In genomic region chr13:42333613-42334328, GRCh38 we compare ENCODE assay signal across 7 cellular contexts.
DNase-seq lines count a peak whose midpoint lies in the region; ATAC-seq lines count a peak whose summit lies in the region.

No MANE protein-coding gene starts in this region.

- ATAC-seq in GM19463 (IDR thresholded peaks at IDR 0.05; ENCODE audit: unreplicated experiment) (peak; percentile 68), left lobe of liver (peak; percentile 82)
- peak; percentile 69 for ATAC-seq in activated naive CD8-positive, alpha-beta T cell treated with anti-CD3 and anti-CD28 coated beads, Interleukin-2, amount 10 ng/mL, durations not matched to agents 7 days and 5 days (ENCODE audit: low read depth)

- peaks cover 6% of the 10 kb centered on the region for H3K9me3 Mint-ChIP-seq in activated naive CD8-positive, alpha-beta T cell treated with anti-CD3 and anti-CD28 coated beads, Interleukin-2, amount 10 ng/mL, durations not matched to agents 7 days and 5 days
- H3K9me3 Mint-ChIP-seq in activated naive CD4-positive, alpha-beta T cell treated with anti-CD3 and anti-CD28 coated beads for 36 hours: no peaks in the 10 kb centered on the region

- H3K27ac Mint-ChIP-seq in activated naive CD8-positive, alpha-beta T cell treated with anti-CD3 and anti-CD28 coated beads, Interleukin-2, amount 10 ng/mL, durations not matched to agents 7 days and 5 days: peak overlapping the region; percentile 20
- no peak overlapping the region for H3K27ac Mint-ChIP-seq in activated naive CD4-positive, alpha-beta T cell treated with anti-CD3 and anti-CD28 coated beads for 36 hours

- POLR2A ChIA-PET in activated naive CD8-positive, alpha-beta T cell treated with anti-CD3 and anti-CD28 coated beads, Interleukin-2, amount 10 ng/mL, durations not matched to agents 7 days and 5 days (lab: Charles Lee): interaction anchor here (0.6 to 1.0 kb wide), 3 partner anchors 13 to 1558 kb away, joined by 3 to 4 read pairs (median 4); no protein-coding TSS in a partner anchor

- no peak overlapping the region for H3K4me3 Mint-ChIP-seq in activated naive CD8-positive, alpha-beta T cell treated with anti-CD3 and anti-CD28 coated beads, Interleukin-2, amount 10 ng/mL, durations not matched to agents 7 days and 5 days
- H3K4me3 Mint-ChIP-seq in activated naive CD4-positive, alpha-beta T cell treated with anti-CD3 and anti-CD28 coated beads for 36 hours: no peak overlapping the region

- no peaks in the 10 kb centered on the region for H3K27me3 Mint-ChIP-seq in activated naive CD8-positive, alpha-beta T cell treated with anti-CD3 and anti-CD28 coated beads, Interleukin-2, amount 10 ng/mL, durations not matched to agents 7 days and 5 days
- H3K27me3 Mint-ChIP-seq in activated naive CD4-positive, alpha-beta T cell treated with anti-CD3 and anti-CD28 coated beads for 36 hours (ENCODE audit: low read depth): no peaks in the 10 kb centered on the region

- H3K36me3 Mint-ChIP-seq in activated naive CD8-positive, alpha-beta T cell treated with anti-CD3 and anti-CD28 coated beads, Interleukin-2, amount 10 ng/mL, durations not matched to agents 7 days and 5 days: peaks cover 6% of the 10 kb centered on the region
- no peaks in the 10 kb centered on the region for H3K36me3 Mint-ChIP-seq in activated naive CD4-positive, alpha-beta T cell treated with anti-CD3 and anti-CD28 coated beads for 36 hours (ENCODE audit: low read depth)

- peak; percentile 49 for DNase-seq in ELF-1 (ENCODE audit: low read depth, low spot score)
- peak; percentile 49 for DNase-seq in M059J (ENCODE audit: low read depth)
- peak; percentile 37 for DNase-seq in activated naive CD8-positive, alpha-beta T cell treated with anti-CD3 and anti-CD28 coated beads, Interleukin-2, amount 10 ng/mL, durations not matched to agents 7 days and 5 days
- DNase-seq in left lobe of liver (ENCODE audit: low spot score): no peak
- no peak for DNase-seq in COLO668 (lab: John Stamatoyannopoulos, UW; ENCODE audit: unreplicated experiment)
- no peak for DNase-seq in activated naive CD4-positive, alpha-beta T cell treated with anti-CD3 and anti-CD28 coated beads for 36 hours

- intact Hi-C loops in activated naive CD4-positive, alpha-beta T cell treated with anti-CD3 and anti-CD28 coated beads for 36 hours (cut with micrococcal nuclease): loop anchor here (1.0 to 10.0 kb wide), 6 partner anchors 44 to 481 kb away; partner anchors contain the start of gene TNFSF11

- H3K4me1 Mint-ChIP-seq in activated naive CD8-positive, alpha-beta T cell treated with anti-CD3 and anti-CD28 coated beads, Interleukin-2, amount 10 ng/mL, durations not matched to agents 7 days and 5 days: peaks cover 28% of the 10 kb centered on the region
- peaks cover 27% of the 10 kb centered on the region for H3K4me1 Mint-ChIP-seq in activated naive CD4-positive, alpha-beta T cell treated with anti-CD3 and anti-CD28 coated beads for 36 hours (ENCODE audit: low read depth)

- CTCF ChIA-PET in activated naive CD4-positive, alpha-beta T cell treated with anti-CD3 and anti-CD28 coated beads for 36 hours (lab: Charles Lee): interaction anchor here (1.0 to 2.1 kb wide), 15 partner anchors 9 to 265 kb away, joined by 3 to 20 read pairs (median 4); no protein-coding TSS in a partner anchor

Comparison
In these comparisons a context has a peak if more than half of its experiments do, and no peak if none do; other contexts are left out.
1. DNase-seq: peak in ELF-1 (single experiment), M059J (single experiment) and activated naive CD8-positive, alpha-beta T cell treated with anti-CD3 and anti-CD28 coated beads, Interleukin-2, amount 10 ng/mL, durations not matched to agents 7 days and 5 days (single experiment); none in left lobe of liver (single experiment), COLO668 (single experiment) and activated naive CD4-positive, alpha-beta T cell treated with anti-CD3 and anti-CD28 coated beads for 36 hours (single experiment).
2. Peak in every context shown above with its lines, with median percentiles within 50 percentile points of each other: ATAC-seq.